1 cellular context compared by ENCODE assay signal in the genomic region with DNA sequence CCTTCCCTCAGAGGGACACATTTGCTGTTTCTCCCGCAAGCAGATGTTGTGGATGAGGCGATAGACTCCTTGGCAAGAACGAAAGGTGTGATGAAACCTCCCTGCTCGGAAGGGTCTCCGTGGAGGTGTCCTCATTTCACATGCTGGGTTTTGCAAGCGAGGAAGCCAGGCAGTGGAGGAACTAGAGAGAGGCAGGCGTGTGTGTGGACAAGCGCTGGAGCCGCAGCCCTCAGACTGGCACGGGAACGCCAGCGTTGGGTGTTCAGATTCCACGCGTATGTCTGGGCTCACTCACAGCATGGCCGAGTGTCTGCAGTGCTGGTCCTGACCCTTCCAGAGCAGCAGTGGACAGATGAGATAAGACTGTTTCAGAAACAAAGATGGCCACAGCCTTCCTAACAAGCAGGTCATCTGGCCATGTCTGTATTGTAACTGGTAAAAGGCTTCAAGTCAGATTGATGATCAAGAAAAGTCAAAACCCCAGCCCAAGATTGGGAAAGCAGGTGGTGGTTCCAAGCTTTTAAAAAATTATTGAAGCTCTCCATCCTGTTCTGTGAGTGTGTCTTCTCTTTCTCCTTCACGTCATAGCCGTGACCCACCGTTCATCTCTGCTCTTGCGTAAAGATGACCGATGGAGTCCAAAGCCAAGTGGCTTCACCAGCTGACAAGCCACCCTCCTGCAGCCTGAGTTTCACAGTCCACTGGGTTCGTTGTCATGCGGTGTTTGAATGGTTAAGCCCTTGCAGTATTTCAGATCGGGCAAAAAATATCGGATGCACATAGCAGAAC.
TF ChIP-seq lines count a peak whose summit lies in the region.

No MANE protein-coding gene starts in this region.

TF ChIP-seq in K562, 482 proteins besides CTCF, POLR2A, EP300 and RAD21 (continued from another document):
- TF ChIP-seq, protein P1, sequence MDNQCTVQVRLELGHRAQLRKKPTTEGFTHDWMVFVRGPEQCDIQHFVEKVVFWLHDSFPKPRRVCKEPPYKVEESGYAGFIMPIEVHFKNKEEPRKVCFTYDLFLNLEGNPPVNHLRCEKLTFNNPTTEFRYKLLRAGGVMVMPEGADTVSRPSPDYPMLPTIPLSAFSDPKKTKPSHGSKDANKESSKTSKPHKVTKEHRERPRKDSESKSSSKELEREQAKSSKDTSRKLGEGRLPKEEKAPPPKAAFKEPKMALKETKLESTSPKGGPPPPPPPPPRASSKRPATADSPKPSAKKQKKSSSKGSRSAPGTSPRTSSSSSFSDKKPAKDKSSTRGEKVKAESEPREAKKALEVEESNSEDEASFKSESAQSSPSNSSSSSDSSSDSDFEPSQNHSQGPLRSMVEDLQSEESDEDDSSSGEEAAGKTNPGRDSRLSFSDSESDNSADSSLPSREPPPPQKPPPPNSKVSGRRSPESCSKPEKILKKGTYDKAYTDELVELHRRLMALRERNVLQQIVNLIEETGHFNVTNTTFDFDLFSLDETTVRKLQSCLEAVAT (IDR thresholded peaks at IDR 0.05): 0 out of 4 replicates have a peak, but pooled peaks of 1 of the 2 experiments have one; percentile 20
- TF ChIP-seq CBFA2T2 (conservative IDR thresholded peaks at IDR 0.05): 0 out of 2 replicates have a peak, but pooled peaks have one; percentile 1
- TF ChIP-seq ZNF408 (CRISPR knock-in tag; IDR thresholded peaks at IDR 0.05; ENCODE audit: low read depth): no peak
- TF ChIP-seq CBFA2T3 (IDR thresholded peaks at IDR 0.05): 0 out of 2 replicates have a peak, but pooled peaks have one; percentile 10
- 0 out of 2 replicates have a peak, but pooled peaks have one; percentile 45 for TF ChIP-seq DMBX1 (CRISPR knock-in tag; IDR thresholded peaks at IDR 0.05; ENCODE audit: borderline replicate concordance)
- TF ChIP-seq, protein P2, sequence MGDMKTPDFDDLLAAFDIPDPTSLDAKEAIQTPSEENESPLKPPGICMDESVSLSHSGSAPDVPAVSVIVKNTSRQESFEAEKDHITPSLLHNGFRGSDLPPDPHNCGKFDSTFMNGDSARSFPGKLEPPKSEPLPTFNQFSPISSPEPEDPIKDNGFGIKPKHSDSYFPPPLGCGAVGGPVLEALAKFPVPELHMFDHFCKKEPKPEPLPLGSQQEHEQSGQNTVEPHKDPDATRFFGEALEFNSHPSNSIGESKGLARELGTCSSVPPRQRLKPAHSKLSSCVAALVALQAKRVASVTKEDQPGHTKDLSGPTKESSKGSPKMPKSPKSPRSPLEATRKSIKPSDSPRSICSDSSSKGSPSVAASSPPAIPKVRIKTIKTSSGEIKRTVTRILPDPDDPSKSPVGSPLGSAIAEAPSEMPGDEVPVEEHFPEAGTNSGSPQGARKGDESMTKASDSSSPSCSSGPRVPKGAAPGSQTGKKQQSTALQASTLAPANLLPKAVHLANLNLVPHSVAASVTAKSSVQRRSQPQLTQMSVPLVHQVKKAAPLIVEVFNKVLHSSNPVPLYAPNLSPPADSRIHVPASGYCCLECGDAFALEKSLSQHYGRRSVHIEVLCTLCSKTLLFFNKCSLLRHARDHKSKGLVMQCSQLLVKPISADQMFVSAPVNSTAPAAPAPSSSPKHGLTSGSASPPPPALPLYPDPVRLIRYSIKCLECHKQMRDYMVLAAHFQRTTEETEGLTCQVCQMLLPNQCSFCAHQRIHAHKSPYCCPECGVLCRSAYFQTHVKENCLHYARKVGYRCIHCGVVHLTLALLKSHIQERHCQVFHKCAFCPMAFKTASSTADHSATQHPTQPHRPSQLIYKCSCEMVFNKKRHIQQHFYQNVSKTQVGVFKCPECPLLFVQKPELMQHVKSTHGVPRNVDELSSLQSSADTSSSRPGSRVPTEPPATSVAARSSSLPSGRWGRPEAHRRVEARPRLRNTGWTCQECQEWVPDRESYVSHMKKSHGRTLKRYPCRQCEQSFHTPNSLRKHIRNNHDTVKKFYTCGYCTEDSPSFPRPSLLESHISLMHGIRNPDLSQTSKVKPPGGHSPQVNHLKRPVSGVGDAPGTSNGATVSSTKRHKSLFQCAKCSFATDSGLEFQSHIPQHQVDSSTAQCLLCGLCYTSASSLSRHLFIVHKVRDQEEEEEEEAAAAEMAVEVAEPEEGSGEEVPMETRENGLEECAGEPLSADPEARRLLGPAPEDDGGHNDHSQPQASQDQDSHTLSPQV (IDR thresholded peaks at IDR 0.05): peak; percentile 91
